ENCODE assay signal across 13 cellular contexts in the genomic region with DNA sequence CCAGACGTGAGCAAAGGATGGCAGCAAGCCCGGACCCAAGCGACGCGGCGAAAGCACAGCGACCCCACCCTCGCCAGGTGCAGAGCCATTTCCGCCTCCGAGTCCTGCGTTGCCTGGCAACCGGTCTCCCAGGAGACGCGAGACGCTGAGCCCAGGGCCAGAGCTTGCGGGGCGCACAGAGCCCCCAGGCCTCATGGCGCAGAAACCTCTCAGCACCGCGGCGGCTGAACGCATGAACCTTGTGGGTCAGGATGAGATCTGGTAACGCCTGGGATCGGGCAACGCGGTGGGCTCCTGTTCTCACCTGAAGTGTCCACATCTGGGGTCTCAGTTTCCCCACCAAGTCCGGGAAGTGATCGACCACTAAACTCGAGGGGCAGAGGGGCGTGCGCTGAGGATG.
A peak's percentile ranks its signal among the peaks of the same experiment; 100 is the strongest.
DNase-seq lines count a peak whose midpoint lies in the region; ATAC-seq and TF ChIP-seq lines count a peak whose summit lies in the region.
"Had no signal": no experiment of that assay in that cellular context is flagged by ENCODE, and none has a peak within 500 bp of the region (broad histone marks: within the 10 kb centered on the region; RNA-seq: fewer than 3 reads in every experiment).

No MANE protein-coding gene starts in this region.

- no peak for TF ChIP-seq CTCF in chondrocyte (IDR thresholded peaks at IDR 0.05)

- peak; percentile 11 for DNase-seq in stimulated activated CD4-positive, alpha-beta T cell treated with anti-CD3 and anti-CD28 coated beads, Interleukin-15, amount 100 ng/mL, for 24 hours
- no peak for DNase-seq in stimulated activated CD4-positive, alpha-beta T cell treated with anti-CD3 and anti-CD28 coated beads, Interleukin-12 subunit alpha, Interleukin-12 subunit beta, amount 100 ng/mL, for 4 hours
- DNase-seq in NCI-H2171 treated with DMSO at 0.1 percent for 48 hours (lab: John Stamatoyannopoulos, UW) (peak; percentile 45), chondrocyte (ENCODE audit: low spot score) (no peak)
- no peak for DNase-seq in activated T-cell treated with anti-CD3 and anti-CD28 coated beads, Interleukin-2, amount 50 U/mL, for 48 hours
- DNase-seq: adrenal gland; stimulated activated CD4-positive, alpha-beta T cell treated with anti-CD3 and anti-CD28 coated beads, Interleukin-1b, Interleukin-23, amount 100 ng/mL, for 48 hours had no signal

- peaks cover 27% of the 10 kb centered on the region for H3K27me3 Mint-ChIP-seq in chondrocyte (ENCODE audit: low read depth)

- H3K36me3 Mint-ChIP-seq in chondrocyte (ENCODE audit: low read depth) = peaks cover 8% of the 10 kb centered on the region
- H3K36me3 Mint-ChIP-seq: stimulated activated effector memory CD8-positive, alpha-beta T cell treated with anti-CD3 and anti-CD28 coated beads, Interleukin-12 subunit alpha, Interleukin-12 subunit beta, amount 100 ng/mL, for 72 hours had no signal

- no peak overlapping the region for H3K27ac Mint-ChIP-seq in chondrocyte (ENCODE audit: unreplicated experiment)
- H3K27ac Mint-ChIP-seq: stimulated activated effector memory CD8-positive, alpha-beta T cell treated with anti-CD3 and anti-CD28 coated beads, Interleukin-12 subunit alpha, Interleukin-12 subunit beta, amount 100 ng/mL, for 72 hours; T-helper 1 cell treated with Interleukin-12 subunit alpha and Interleukin-12 subunit beta and Interleukin-4 antibody, amounts not matched to agents 30 μg/mL and 1 μg/mL, for 36 hours had no signal

- no peak for ATAC-seq in GM18519 (IDR thresholded peaks at IDR 0.05; ENCODE audit: low FRiP score, unreplicated experiment)
- no peak for ATAC-seq in GM18873 (IDR thresholded peaks at IDR 0.05; ENCODE audit: low FRiP score, unreplicated experiment)
- ATAC-seq: stimulated activated effector memory CD8-positive, alpha-beta T cell treated with anti-CD3 and anti-CD28 coated beads, Interleukin-12 subunit alpha, Interleukin-12 subunit beta, amount 100 ng/mL, for 72 hours had no signal

- H3K9me3 ChIP-seq in iPS-18c (ENCODE audit: control insufficient read depth, insufficient read depth, low read length) = no peaks in the 10 kb centered on the region
- H3K9me3 ChIP-seq: adrenal gland had no signal

- peak overlapping the region; percentile 26 for H3K4me3 ChIP-seq in iPS-18c (ENCODE audit: insufficient read depth, low read depth, low read length)
- H3K4me3 ChIP-seq: adrenal gland, dorsolateral prefrontal cortex had no signal

- H3K4me3 Mint-ChIP-seq in chondrocyte (ENCODE audit: unreplicated experiment) = no peak overlapping the region
- H3K4me3 Mint-ChIP-seq: stimulated activated effector memory CD8-positive, alpha-beta T cell treated with anti-CD3 and anti-CD28 coated beads, Interleukin-12 subunit alpha, Interleukin-12 subunit beta, amount 100 ng/mL, for 72 hours; T-helper 1 cell treated with Interleukin-12 subunit alpha and Interleukin-12 subunit beta and Interleukin-4 antibody, amounts not matched to agents 30 μg/mL and 1 μg/mL, for 36 hours had no signal

- H3K9me3 Mint-ChIP-seq in chondrocyte (ENCODE audit: low read depth) = peaks cover 7% of the 10 kb centered on the region
- H3K9me3 Mint-ChIP-seq: stimulated activated effector memory CD8-positive, alpha-beta T cell treated with anti-CD3 and anti-CD28 coated beads, Interleukin-12 subunit alpha, Interleukin-12 subunit beta, amount 100 ng/mL, for 72 hours; T-helper 1 cell treated with Interleukin-12 subunit alpha and Interleukin-12 subunit beta and Interleukin-4 antibody, amounts not matched to agents 30 μg/mL and 1 μg/mL, for 36 hours had no signal

- peaks cover 15% of the 10 kb centered on the region for H3K4me1 Mint-ChIP-seq in chondrocyte (ENCODE audit: low read depth)
- H3K4me1 Mint-ChIP-seq: stimulated activated effector memory CD8-positive, alpha-beta T cell treated with anti-CD3 and anti-CD28 coated beads, Interleukin-12 subunit alpha, Interleukin-12 subunit beta, amount 100 ng/mL, for 72 hours had no signal

Comparison
In these comparisons a context has a peak if more than half of its experiments do, and no peak if none do; other contexts are left out.
1. DNase-seq: peak in stimulated activated CD4-positive, alpha-beta T cell treated with anti-CD3 and anti-CD28 coated beads, Interleukin-15, amount 100 ng/mL, for 24 hours (single experiment) and NCI-H2171 treated with DMSO at 0.1 percent for 48 hours (single experiment); none in stimulated activated CD4-positive, alpha-beta T cell treated with anti-CD3 and anti-CD28 coated beads, Interleukin-12 subunit alpha, Interleukin-12 subunit beta, amount 100 ng/mL, for 4 hours (single experiment), chondrocyte (single experiment) and activated T-cell treated with anti-CD3 and anti-CD28 coated beads, Interleukin-2, amount 50 U/mL, for 48 hours (0 of 2).